1 cellular context compared by ENCODE assay signal in genomic region chr2:138180691-138181386, GRCh38.
TF ChIP-seq lines count a peak whose summit lies in the region.

No MANE protein-coding gene starts in this region.

TF ChIP-seq in WTC11, 78 proteins besides CTCF, POLR2A, EP300 and RAD21 (continued from another document):
- TF ChIP-seq ATF2 (CRISPR knock-in tag; IDR thresholded peaks at IDR 0.05; ENCODE audit: borderline replicate concordance, low read depth) = no peak
